20 cellular contexts compared by ENCODE assay signal in the genomic region with DNA sequence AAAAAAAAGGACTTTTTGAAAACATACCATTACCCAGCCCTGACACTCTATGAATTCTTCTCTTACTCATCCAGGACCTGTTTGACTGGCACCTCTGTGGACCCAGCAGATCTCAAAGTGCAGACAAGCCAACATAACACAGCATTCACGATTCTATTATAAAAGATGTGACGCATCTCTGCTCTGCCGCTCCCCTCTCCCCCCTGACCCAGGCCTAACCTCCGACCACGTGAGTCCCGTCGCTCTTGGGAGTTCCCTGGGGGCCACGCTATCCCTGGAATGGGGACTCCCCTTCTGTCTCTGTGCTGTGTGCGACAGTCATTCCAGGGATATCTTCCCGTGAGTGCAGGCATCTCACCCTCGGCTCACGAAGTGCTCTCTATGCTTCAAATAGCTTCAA. TPM values are rescaled to one million over a fixed set of nuclear protein-coding genes. Genes with fewer than 3 reads are reported as not detected.
A peak's percentile ranks its signal among the peaks of the same experiment; 100 is the strongest.
DNase-seq lines count a peak whose midpoint lies in the region; ATAC-seq, FAIRE-seq and TF ChIP-seq lines count a peak whose summit lies in the region.
"Had no signal": no experiment of that assay in that cellular context is flagged by ENCODE, and none has a peak within 500 bp of the region (broad histone marks: within the 10 kb centered on the region; RNA-seq: fewer than 3 reads in every experiment).

No MANE protein-coding gene starts in this region.

- H3K4me1 ChIP-seq in DND-41 (ENCODE audit: insufficient read depth, low read length) (peaks cover 47% of the 10 kb centered on the region), right atrium auricular region (no peaks in the 10 kb centered on the region), neuronal stem cell (ENCODE audit: control insufficient read depth in 2 of 2, insufficient read depth in 1 of 2, low read depth in 1 of 2, low read length in 2 of 2) (no peaks in the 10 kb centered on the region)

- no peak overlapping the region for H3K4ac ChIP-seq in neuronal stem cell (ENCODE audit: low read length)

- H4K91ac ChIP-seq in neuronal stem cell (ENCODE audit: low read depth, low read length, poor library complexity), result no peak overlapping the region

- H3K4me3 ChIP-seq in DND-41 (ENCODE audit: low read depth in 1 of 2, low read length in 2 of 2) (no peak overlapping the region), right atrium auricular region (no peak overlapping the region), neuronal stem cell (ENCODE audit: low read length in 2 of 2) (no peak overlapping the region)
- H3K4me3 ChIP-seq: GM23248 had no signal

- no peak overlapping the region for H2BK120ac ChIP-seq in neuronal stem cell (ENCODE audit: low read depth, low read length)

- H3K79me1 ChIP-seq in neuronal stem cell (ENCODE audit: low read depth, low read length), result no peaks in the 10 kb centered on the region

- H3K27ac ChIP-seq in DND-41 (ENCODE audit: low read length) (peak overlapping the region; percentile 35; the same call in 1 of the 2 replicates), right atrium auricular region (peak overlapping the region; percentile 11 to 35), neuronal stem cell (replicated peaks; ENCODE audit: low read length) (no peak overlapping the region)
- H3K27ac ChIP-seq: 22Rv1, GM23248 had no signal

- TF ChIP-seq POLR2A in H54 (IDR thresholded peaks at IDR 0.05; ENCODE audit: low read depth, low read length), result no peak

- no peak overlapping the region for H4K8ac ChIP-seq in neuronal stem cell (ENCODE audit: low read depth, low read length)

- no peak overlapping the region for H3K14ac ChIP-seq in neuronal stem cell (ENCODE audit: low read length)

- no peak for TF ChIP-seq CTCF in DND-41 (IDR thresholded peaks at IDR 0.05; ENCODE audit: borderline replicate concordance, extremely low read depth, low read length, poor library complexity, severe bottlenecking)
- TF ChIP-seq CTCF in right atrium auricular region (IDR thresholded peaks at IDR 0.05), result no peak

- H3K4me2 ChIP-seq in DND-41 (ENCODE audit: insufficient read depth, low read length), result no peak overlapping the region
- no peak overlapping the region for H3K4me2 ChIP-seq in neuronal stem cell (ENCODE audit: insufficient read depth, low read length, poor library complexity, severe bottlenecking)

- H2BK5ac ChIP-seq in neuronal stem cell (ENCODE audit: low read length), result no peak overlapping the region

- no peak overlapping the region for H3K23ac ChIP-seq in neuronal stem cell (ENCODE audit: low read depth, low read length, poor library complexity)

- H3K18ac ChIP-seq in neuronal stem cell (ENCODE audit: low read length), result peak overlapping the region; percentile 78

- no peak overlapping the region for H2AK5ac ChIP-seq in neuronal stem cell (ENCODE audit: low read depth, low read length)

- H3K27me3 ChIP-seq in DND-41 (ENCODE audit: insufficient read depth, low read length, poor library complexity) (no peaks in the 10 kb centered on the region), right atrium auricular region (no peaks in the 10 kb centered on the region), neuronal stem cell (ENCODE audit: control insufficient read depth in 3 of 3, insufficient read depth in 3 of 3, low read depth in 1 of 3, low read length in 3 of 3) (peaks cover 0 to 20% (median 0%) of the 10 kb centered on the region in 3 experiments)

- H3K9me3 ChIP-seq in DND-41 (ENCODE audit: insufficient read depth, low read length, severe bottlenecking) (no peaks in the 10 kb centered on the region), right atrium auricular region (no peaks in the 10 kb centered on the region), neuronal stem cell (replicated peaks in 1 of 2; ENCODE audit: control insufficient read depth in 2 of 2, insufficient read depth in 1 of 2, low read depth in 1 of 2, low read length in 2 of 2) (no peaks in the 10 kb centered on the region)

- WGBS in neuronal stem cell (ENCODE audit: extremely low coverage in 2 of 2, insufficient read length in 2 of 2, insufficient replicate concordance in 1 of 2), 2 donors, result no CpG with 5 or more reads among the region's 12 CpGs

- ATAC-seq in DND-41 (ENCODE audit: insufficient read depth, low read depth) (no peak), GM21528 (IDR thresholded peaks at IDR 0.05; ENCODE audit: low FRiP score, unreplicated experiment) (no peak)

- FAIRE-seq in H54 (lab: Jason Lieb, UNC), result no peak
- FAIRE-seq: GM19239 had no signal

- H3K36me3 ChIP-seq in DND-41 (ENCODE audit: insufficient read depth, low read length) (peaks cover 78% of the 10 kb centered on the region), right atrium auricular region (no peaks in the 10 kb centered on the region), neuronal stem cell (replicated peaks in 1 of 2; ENCODE audit: control insufficient read depth in 2 of 2, insufficient read depth in 2 of 2, low read length in 2 of 2) (no peaks in the 10 kb centered on the region)

- H3K9ac ChIP-seq in DND-41 (ENCODE audit: low read depth, low read length), result no peak overlapping the region
- H3K9ac ChIP-seq in neuronal stem cell (ENCODE audit: low read depth, low read length, poor library complexity), result no peak overlapping the region
- H3K9ac ChIP-seq: GM23248 had no signal

- no peak overlapping the region for H2BK15ac ChIP-seq in neuronal stem cell (ENCODE audit: low read length)

- no peaks in the 10 kb centered on the region for H4K20me1 ChIP-seq in DND-41 (ENCODE audit: insufficient read depth, low read length)

- H2BK12ac ChIP-seq in neuronal stem cell (ENCODE audit: low read length), result no peak overlapping the region

- H3K79me2 ChIP-seq in DND-41 (ENCODE audit: insufficient read depth, low read length), result peaks cover 85% of the 10 kb centered on the region

- no peak overlapping the region for H2AFZ ChIP-seq in DND-41 (ENCODE audit: low read depth, low read length)
- H2AFZ ChIP-seq in neuronal stem cell (ENCODE audit: low read length), result no peak overlapping the region
- H2AFZ ChIP-seq: GM23248 had no signal

- DNase-seq in NCI-H2171 treated with DMSO at 0.1 percent for 48 hours (lab: John Stamatoyannopoulos, UW), result peak; percentile 7
- no peak for DNase-seq in NCI-H2171 (lab: John Stamatoyannopoulos, UW)
- no peak for DNase-seq in DND-41
- no peak for DNase-seq in right atrium auricular region (ENCODE audit: low spot score)
- no peak for DNase-seq in neuronal stem cell (ENCODE audit: low spot score)
- DNase-seq in UCSD-AML1 (lab: John Stamatoyannopoulos, UW; ENCODE audit: unreplicated experiment), result no peak
- DNase-seq in H54 (ENCODE audit: insufficient read length, low spot score), result no peak
- DNase-seq: Calu3; CD4-positive, CD25-positive, alpha-beta regulatory T cell; DMS 273 treated with DMSO at 0.1 percent for 48 hours; DMS79 treated with DMSO at 0.1 percent for 48 hours; GDM1; GM23248; H7 had no signal

RNA-seq across cellular contexts. Expression of a gene that starts 21.1 kb away (rescaled TPM):
- total RNA-seq in right atrium auricular region, result under 1 TPM in 1 of 2 donors, not detected in 1; 0.98 TPM
- polyA plus RNA-seq in neuronal stem cell (2013, experiment 1 of 2), result not detected
- polyA plus RNA-seq in neuronal stem cell (2013, experiment 2 of 2), result not detected
- total RNA-seq: A673; Calu3; CD4-positive, CD25-positive, alpha-beta regulatory T cell; GM23248 had no signal
- polyA plus RNA-seq: BJ; CD4-positive, CD25-positive, alpha-beta regulatory T cell; GM23248; IgD-negative memory B cell had no signal
